Comparison of ENCODE assay signal across 16 cellular contexts in genomic region chr5:9365501-9365900, GRCh38.
DNase-seq lines count a peak whose midpoint lies in the region; ATAC-seq and TF ChIP-seq lines count a peak whose summit lies in the region.
"Had no signal": no experiment of that assay in that cellular context is flagged by ENCODE, and none has a peak within 500 bp of the region (broad histone marks: within the 10 kb centered on the region; RNA-seq: fewer than 3 reads in every experiment).

No MANE protein-coding gene starts in this region.

- H3K4me1 ChIP-seq in PC-9 (replicated peaks; ENCODE audit: insufficient read depth) (no peaks in the 10 kb centered on the region), heart right ventricle (peaks cover 0 to 19% (median 14%) of the 10 kb centered on the region in 9 donors)
- H3K4me1 ChIP-seq: SJSA1 had no signal

- intact Hi-C loops in PC-9 (cut with micrococcal nuclease; ENCODE audit: unreplicated experiment) (loop anchor here (10.0 kb wide), 1 partner anchor 179 kb away; the partner anchor contains the start of gene SEMA5A), heart right ventricle (cut with DNase I) (loop anchor here in 3 of 10 donors (10.0 kb wide), 2 partner anchors 129 to 179 kb away; partner anchors contain the start of gene SEMA5A (in 2 of the 3))

- no peak overlapping the region for H3K4me2 ChIP-seq in PC-9

- H3F3A ChIP-seq in PC-9 (ENCODE audit: insufficient read depth, low read depth): no peaks in the 10 kb centered on the region

- TF ChIP-seq CTCF in PC-9 (conservative IDR thresholded peaks at IDR 0.05) (no peak), heart right ventricle (IDR thresholded peaks at IDR 0.05) (no peak)

- H3K27ac ChIP-seq in PC-9: no peak overlapping the region
- peak overlapping the region in 2 of 10 donors; percentile 31 to 50 for H3K27ac ChIP-seq in heart right ventricle
- H3K27ac ChIP-seq: SJSA1 had no signal

- no peaks in the 10 kb centered on the region for H3K27me3 Mint-ChIP-seq in T-helper 17 cell
- H3K27me3 Mint-ChIP-seq: CD4-positive, CD25-positive, alpha-beta regulatory T cell had no signal

- peaks cover 6% of the 10 kb centered on the region; the same call in 1 of the 2 replicates for H3K9me3 ChIP-seq in PC-9 (ENCODE audit: insufficient read depth, low read depth)
- peaks cover 0 to 11% (median 0%) of the 10 kb centered on the region in 11 donors for H3K9me3 ChIP-seq in heart right ventricle
- peaks cover 3% of the 10 kb centered on the region for H3K9me3 ChIP-seq in T-helper 17 cell (ENCODE audit: control insufficient read depth, low read length, poor library complexity, severe bottlenecking)

- DNase-seq in DMS153 treated with DMSO at 0.1 percent for 48 hours (lab: John Stamatoyannopoulos, UW; ENCODE audit: unreplicated experiment) (peak; percentile 37), H7 (peak; percentile 6), PC-9 (no peak), heart right ventricle (peak in 1 of 2 donors; percentile 19), T-helper 17 cell (no peak), 8988T (no peak)
- DNase-seq in activated CD4-positive, CD25-positive, alpha-beta regulatory T cell (lab: John Stamatoyannopoulos, UW): no peak
- DNase-seq: ACHN; CD4-positive, CD25-positive, alpha-beta regulatory T cell; DMS79; GDM1; HCEC 1CT; NCI-H1436; NCI-H2227 treated with DMSO at 0.1 percent for 48 hours; NCI-H69 had no signal

- H3K4me1 Mint-ChIP-seq in T-helper 17 cell: no peaks in the 10 kb centered on the region
- H3K4me1 Mint-ChIP-seq: CD4-positive, CD25-positive, alpha-beta regulatory T cell had no signal

- ATAC-seq in heart right ventricle (peak in 6 of 8 donors; percentile 57 to 92 (median 68)), T-helper 17 cell (no peak)

- 0 out of 2 replicates have a peak overlapping the region, but pooled peaks have one; percentile 1 for H2AFZ ChIP-seq in PC-9

- POLR2A ChIA-PET in PC-9 (lab: Charles Lee; ENCODE audit: unreplicated experiment): no interaction called here

- H3K27ac Mint-ChIP-seq in T-helper 17 cell: no peak overlapping the region
- H3K27ac Mint-ChIP-seq: CD4-positive, CD25-positive, alpha-beta regulatory T cell had no signal

- H3K4me3 Mint-ChIP-seq in T-helper 17 cell: no peak overlapping the region
- H3K4me3 Mint-ChIP-seq: CD4-positive, CD25-positive, alpha-beta regulatory T cell had no signal

- CTCF ChIA-PET in PC-9 (lab: Charles Lee): interaction anchor here (0.7 kb wide), 1 partner anchor 11 kb away, joined by 3 read pairs; no protein-coding TSS in a partner anchor

- WGBS in heart right ventricle, 2 donors: 24 to 55% methylated on average over 1 of the region's 1 CpG

- no peaks in the 10 kb centered on the region for H4K20me1 ChIP-seq in PC-9 (ENCODE audit: insufficient read depth)

- no peak overlapping the region for H3K4me3 ChIP-seq in H7 (ENCODE audit: insufficient read depth, low read depth, low read length)
- H3K4me3 ChIP-seq in PC-9: no peak overlapping the region
- H3K4me3 ChIP-seq in heart right ventricle: no peak overlapping the region
- H3K4me3 ChIP-seq: SJSA1 had no signal

- BruUV-seq in PC-9 (replicated peaks; lab: Mats Ljungman, UMichigan): no TSS peak

- no peaks in the 10 kb centered on the region for H3K9me2 ChIP-seq in PC-9 (ENCODE audit: insufficient read depth)

- H3K36me3 ChIP-seq in H7 (replicated peaks; ENCODE audit: control insufficient read depth, insufficient read depth, low read length): no peaks in the 10 kb centered on the region
- H3K36me3 ChIP-seq in PC-9 (ENCODE audit: low read depth): no peaks in the 10 kb centered on the region
- no peaks in the 10 kb centered on the region for H3K36me3 ChIP-seq in heart right ventricle
- H3K36me3 ChIP-seq: SJSA1 had no signal

- H3K27me3 ChIP-seq in H7 (ENCODE audit: control insufficient read depth, insufficient read depth, low read length): no peaks in the 10 kb centered on the region
- H3K27me3 ChIP-seq in PC-9 (ENCODE audit: insufficient read depth, low read depth): no peaks in the 10 kb centered on the region
- no peaks in the 10 kb centered on the region for H3K27me3 ChIP-seq in heart right ventricle
- H3K27me3 ChIP-seq: SJSA1 had no signal

- H3K36me3 Mint-ChIP-seq in T-helper 17 cell (ENCODE audit: low read depth): no peaks in the 10 kb centered on the region
- H3K36me3 Mint-ChIP-seq: CD4-positive, CD25-positive, alpha-beta regulatory T cell had no signal

- no peaks in the 10 kb centered on the region for H3K79me2 ChIP-seq in PC-9 (ENCODE audit: low read depth)

Comparison
In these comparisons a context has a peak if more than half of its experiments do, and no peak if none do; other contexts are left out.
1. DNase-seq: peak in DMS153 treated with DMSO at 0.1 percent for 48 hours (single experiment) and H7 (single experiment); none in PC-9 (0 of 2), T-helper 17 cell (0 of 3), activated CD4-positive, CD25-positive, alpha-beta regulatory T cell (0 of 4) and 8988T (single experiment).